8 cellular contexts compared by ENCODE assay signal in genomic region chr2:196268538-196269338, GRCh38.
DNase-seq lines count a peak whose midpoint lies in the region; ATAC-seq and TF ChIP-seq lines count a peak whose summit lies in the region.

No MANE protein-coding gene starts in this region.

- peak overlapping the region; percentile 36 for H3K27ac Mint-ChIP-seq in activated T-helper 2 cell treated with anti-CD3 and anti-CD28 coated beads, Interferon-gamma antibody, Interleukin-2, Interleukin-4, amounts not matched to agents 10 μg/mL and 5 μg/mL and 100 μg/mL, durations not matched to agents 14 hours and 24 hours and 36 hours

- H3K27me3 Mint-ChIP-seq in activated T-helper 2 cell treated with anti-CD3 and anti-CD28 coated beads, Interferon-gamma antibody, Interleukin-2, Interleukin-4, amounts not matched to agents 10 μg/mL and 5 μg/mL and 100 μg/mL, durations not matched to agents 14 hours and 24 hours and 36 hours (ENCODE audit: low read depth): no peaks in the 10 kb centered on the region

- TF ChIP-seq CTCF in mucosa of descending colon (IDR thresholded peaks at IDR 0.05): no peak

- ATAC-seq in GM18520 (IDR thresholded peaks at IDR 0.05; ENCODE audit: unreplicated experiment) (peak; percentile 38), mucosa of descending colon (peak; percentile 67), GM18519 (IDR thresholded peaks at IDR 0.05; ENCODE audit: low FRiP score, unreplicated experiment) (no peak)

- peaks cover 18% of the 10 kb centered on the region for H3K4me1 ChIP-seq in mucosa of descending colon (ENCODE audit: low read depth)

- DNase-seq in HT-29 (ENCODE audit: low spot score) (peak; percentile 38), mucosa of descending colon (no peak), middle frontal gyrus (ENCODE audit: extremely low spot score, low spot score) (no peak), NCI-H1436 treated with DMSO at 0.1 percent for 48 hours (lab: John Stamatoyannopoulos, UW) (no peak), retina (no peak)
- no peak for DNase-seq in activated T-helper 2 cell treated with anti-CD3 and anti-CD28 coated beads, Interferon-gamma antibody, Interleukin-2, Interleukin-4, amounts not matched to agents 10 μg/mL and 5 μg/mL and 100 μg/mL, durations not matched to agents 14 hours and 24 hours and 36 hours (ENCODE audit: low spot score)

- peaks cover 47% of the 10 kb centered on the region for H3K4me1 Mint-ChIP-seq in activated T-helper 2 cell treated with anti-CD3 and anti-CD28 coated beads, Interferon-gamma antibody, Interleukin-2, Interleukin-4, amounts not matched to agents 10 μg/mL and 5 μg/mL and 100 μg/mL, durations not matched to agents 14 hours and 24 hours and 36 hours (ENCODE audit: low read depth)

- H3K4me3 Mint-ChIP-seq in activated T-helper 2 cell treated with anti-CD3 and anti-CD28 coated beads, Interferon-gamma antibody, Interleukin-2, Interleukin-4, amounts not matched to agents 10 μg/mL and 5 μg/mL and 100 μg/mL, durations not matched to agents 14 hours and 24 hours and 36 hours (ENCODE audit: low read depth): peak overlapping the region; percentile 32

- no peaks in the 10 kb centered on the region for H3K36me3 ChIP-seq in mucosa of descending colon (ENCODE audit: low read depth)

- H3K4me3 ChIP-seq in mucosa of descending colon: no peak overlapping the region

- intact Hi-C loops in activated T-helper 2 cell treated with anti-CD3 and anti-CD28 coated beads, Interferon-gamma antibody, Interleukin-2, Interleukin-4, amounts not matched to agents 10 μg/mL and 5 μg/mL and 100 μg/mL, durations not matched to agents 14 hours and 24 hours and 36 hours (cut with micrococcal nuclease): loop anchor here (1.0 to 10.0 kb wide), 5 partner anchors 8 to 1026 kb away; partner anchors contain the start of gene PGAP1
- intact Hi-C loops in mucosa of descending colon (cut with DNase I, micrococcal nuclease): no loop called here

- no peaks in the 10 kb centered on the region for H3K9me3 Mint-ChIP-seq in activated T-helper 2 cell treated with anti-CD3 and anti-CD28 coated beads, Interferon-gamma antibody, Interleukin-2, Interleukin-4, amounts not matched to agents 10 μg/mL and 5 μg/mL and 100 μg/mL, durations not matched to agents 14 hours and 24 hours and 36 hours

- no peaks in the 10 kb centered on the region for H3K9me3 ChIP-seq in mucosa of descending colon

- peaks cover 5% of the 10 kb centered on the region for H3K36me3 Mint-ChIP-seq in activated T-helper 2 cell treated with anti-CD3 and anti-CD28 coated beads, Interferon-gamma antibody, Interleukin-2, Interleukin-4, amounts not matched to agents 10 μg/mL and 5 μg/mL and 100 μg/mL, durations not matched to agents 14 hours and 24 hours and 36 hours (ENCODE audit: low read depth)
